Comparison of ENCODE assay signal across 24 cellular contexts in genomic region chr7:121745856-121746255, GRCh38.
DNase-seq lines count a peak whose midpoint lies in the region; ATAC-seq, FAIRE-seq and TF ChIP-seq lines count a peak whose summit lies in the region.
"Had no signal": no experiment of that assay in that cellular context is flagged by ENCODE, and none has a peak within 500 bp of the region (broad histone marks: within the 10 kb centered on the region; RNA-seq: fewer than 3 reads in every experiment).

No MANE protein-coding gene starts in this region.

- no peak overlapping the region for H3K4me3 Mint-ChIP-seq in MCF 10A (ENCODE audit: unreplicated experiment)
- no peak overlapping the region for H3K4me3 Mint-ChIP-seq in stimulated activated effector memory CD8-positive, alpha-beta T cell treated with anti-CD3 and anti-CD28 coated beads, Interleukin-12 subunit alpha, Interleukin-12 subunit beta, amount 100 ng/mL, for 72 hours
- H3K4me3 Mint-ChIP-seq: CD14-positive monocyte; CD4-positive, alpha-beta T cell; CD8-positive, alpha-beta memory T cell; HFFc6 had no signal

- no peak for ATAC-seq in GM18868 (IDR thresholded peaks at IDR 0.05; ENCODE audit: unreplicated experiment)
- ATAC-seq in stimulated activated effector memory CD8-positive, alpha-beta T cell treated with anti-CD3 and anti-CD28 coated beads, Interleukin-12 subunit alpha, Interleukin-12 subunit beta, amount 100 ng/mL, for 72 hours = no peak
- ATAC-seq in GM21367 (IDR thresholded peaks at IDR 0.05; ENCODE audit: unreplicated experiment) = no peak
- ATAC-seq: A549, GM12878 had no signal

- DNase-seq in mammary epithelial cell (no peak), MCF 10A (ENCODE audit: unreplicated experiment) (no peak), esophagus squamous epithelium (lab: John Stamatoyannopoulos, UW) (no peak), keratinocyte (ENCODE audit: low read depth, low spot score) (no peak)
- no peak for DNase-seq in stimulated activated effector memory CD8-positive, alpha-beta T cell treated with anti-CD3 and anti-CD28 coated beads, Interleukin-12 subunit alpha, Interleukin-12 subunit beta, amount 100 ng/mL, for 72 hours (ENCODE audit: low spot score in 2 of 2)
- DNase-seq: 8988T; ACHN; AML-193; BE2C; CD4-positive, alpha-beta T cell; CD8-positive, alpha-beta memory T cell; DMS79; EL; GDM1; GOT3; HFFc6 had no signal

- WGBS in mammary epithelial cell (ENCODE audit: low coverage, missing lambda C conversion rate) = 11% methylated on average over 1 of the region's 1 CpG
- WGBS in esophagus squamous epithelium, 2 donors = 24 to 43% methylated on average over 1 of the region's 1 CpG

- H3K4me2 ChIP-seq in mammary epithelial cell (ENCODE audit: insufficient read depth, low read depth, low read length) = peak overlapping the region; percentile 40
- no peak overlapping the region for H3K4me2 ChIP-seq in keratinocyte (ENCODE audit: control insufficient read depth, extremely low read depth, insufficient read depth, low read depth, low read length)
- H3K4me2 ChIP-seq: A549 had no signal

- no peaks in the 10 kb centered on the region for H3K36me3 ChIP-seq in mammary epithelial cell (ENCODE audit: insufficient read depth, low read length)
- H3K36me3 ChIP-seq in esophagus squamous epithelium = no peaks in the 10 kb centered on the region
- no peaks in the 10 kb centered on the region for H3K36me3 ChIP-seq in keratinocyte (ENCODE audit: control insufficient read depth in 2 of 2, extremely low read depth in 1 of 2, insufficient read depth in 2 of 2, low read length in 2 of 2)
- H3K36me3 ChIP-seq: BE2C; BLaER1 treated with 17β-estradiol and CSF1 and Interleukin-3, amounts not matched to agents 10 nM and 100 nM; HAP-1 had no signal

- dilution Hi-C loops in mammary epithelial cell (cut with HindIII; ENCODE audit: low sequenced_read_pairs) (no loop called here), keratinocyte (cut with MboI; ENCODE audit: extremely low pct_ligation_motif_present, low sequenced_read_pairs) (no loop called here)

- H3K9me3 ChIP-seq in mammary epithelial cell (replicated peaks; ENCODE audit: insufficient read depth, low read length) (no peaks in the 10 kb centered on the region), esophagus squamous epithelium (no peaks in the 10 kb centered on the region), keratinocyte (ENCODE audit: control insufficient read depth, low read depth, low read length) (no peaks in the 10 kb centered on the region)
- H3K9me3 ChIP-seq: A549, BE2C, HAP-1 had no signal

- peaks cover 44% of the 10 kb centered on the region for H3K4me1 ChIP-seq in mammary epithelial cell (ENCODE audit: insufficient read depth, low read length)
- H3K4me1 ChIP-seq in esophagus squamous epithelium = peaks cover 0 to 51% (median 0%) of the 10 kb centered on the region in 3 donors
- H3K4me1 ChIP-seq in keratinocyte (ENCODE audit: control insufficient read depth, extremely low read depth, insufficient read depth, low read length) = peaks cover 33% of the 10 kb centered on the region
- H3K4me1 ChIP-seq: A549, BE2C, HAP-1 had no signal

- no peak overlapping the region for H3K27ac Mint-ChIP-seq in MCF 10A (ENCODE audit: low read depth, unreplicated experiment)
- H3K27ac Mint-ChIP-seq in stimulated activated effector memory CD8-positive, alpha-beta T cell treated with anti-CD3 and anti-CD28 coated beads, Interleukin-12 subunit alpha, Interleukin-12 subunit beta, amount 100 ng/mL, for 72 hours = no peak overlapping the region
- H3K27ac Mint-ChIP-seq: CD14-positive monocyte; CD4-positive, alpha-beta T cell; CD8-positive, alpha-beta memory T cell; HFFc6 had no signal

- H3K79me2 ChIP-seq in mammary epithelial cell (ENCODE audit: insufficient read depth, low read length) (no peaks in the 10 kb centered on the region), keratinocyte (ENCODE audit: control insufficient read depth, insufficient read depth, low read length) (no peaks in the 10 kb centered on the region)

- TF ChIP-seq CTCF in mammary epithelial cell (conservative IDR thresholded peaks at IDR 0.05 in 1 of 2, IDR thresholded peaks at IDR 0.05 in 1 of 2; ENCODE audit: extremely low read depth in 1 of 2, insufficient read depth in 1 of 2, low read depth in 1 of 2, low read length in 2 of 2) (no peak), MCF 10A (IDR thresholded peaks at IDR 0.05; ENCODE audit: unreplicated experiment) (no peak), esophagus squamous epithelium (IDR thresholded peaks at IDR 0.05) (no peak), keratinocyte (optimal IDR thresholded peaks at IDR 0.05 in 1 of 3, IDR thresholded peaks at IDR 0.05 in 1 of 3, conservative IDR thresholded peaks at IDR 0.05 in 1 of 3; ENCODE audit: extremely low read depth in 1 of 3, insufficient read depth in 2 of 3, low read length in 3 of 3) (no peak)

- no peak for TF ChIP-seq POLR2A in esophagus squamous epithelium (IDR thresholded peaks at IDR 0.05)

- in situ Hi-C loops in mammary epithelial cell (cut with MboI; ENCODE audit: low sequenced_read_pairs in 2 of 2) = loop anchor here in 1 of 2 donors (25.0 kb wide), 1 partner anchor 241 kb away; no protein-coding TSS in a partner anchor

- peaks cover 30% of the 10 kb centered on the region for H3K4me1 Mint-ChIP-seq in MCF 10A (ENCODE audit: insufficient read depth, unreplicated experiment)
- H3K4me1 Mint-ChIP-seq in stimulated activated effector memory CD8-positive, alpha-beta T cell treated with anti-CD3 and anti-CD28 coated beads, Interleukin-12 subunit alpha, Interleukin-12 subunit beta, amount 100 ng/mL, for 72 hours = no peaks in the 10 kb centered on the region
- H3K4me1 Mint-ChIP-seq: CD14-positive monocyte; CD8-positive, alpha-beta memory T cell had no signal

- POLR2A ChIA-PET in MCF 10A (lab: Yijun Ruan, JAX) = interaction anchor here (1.0 to 1.4 kb wide), 2 partner anchors 10 to 49 kb away, joined by 3 read pairs; no protein-coding TSS in a partner anchor

- CTCF ChIA-PET in mammary epithelial cell (lab: Charles Lee; ENCODE audit: low non-redundant PET) (no interaction called here), MCF 10A (lab: Yijun Ruan, JAX) (interaction anchor here (1.8 to 3.1 kb wide), 2 partner anchors 140 to 249 kb away, joined by 10 to 17 read pairs; no protein-coding TSS in a partner anchor)

- no peaks in the 10 kb centered on the region for H3K36me3 Mint-ChIP-seq in MCF 10A (ENCODE audit: insufficient read depth, unreplicated experiment)
- no peaks in the 10 kb centered on the region for H3K36me3 Mint-ChIP-seq in stimulated activated effector memory CD8-positive, alpha-beta T cell treated with anti-CD3 and anti-CD28 coated beads, Interleukin-12 subunit alpha, Interleukin-12 subunit beta, amount 100 ng/mL, for 72 hours
- H3K36me3 Mint-ChIP-seq: CD14-positive monocyte; CD8-positive, alpha-beta memory T cell had no signal

- H3K9me1 ChIP-seq in keratinocyte (ENCODE audit: control insufficient read depth, extremely low read depth, insufficient read depth, low read length) = no peaks in the 10 kb centered on the region

- H3K27me3 ChIP-seq in mammary epithelial cell (ENCODE audit: insufficient read depth, low read length) (no peaks in the 10 kb centered on the region), esophagus squamous epithelium (no peaks in the 10 kb centered on the region), keratinocyte (ENCODE audit: control insufficient read depth, extremely low read depth, insufficient read depth, low read length) (no peaks in the 10 kb centered on the region)
- H3K27me3 ChIP-seq: BE2C; BLaER1 treated with 17β-estradiol and CSF1 and Interleukin-3, amounts not matched to agents 10 nM and 100 nM had no signal

- no peak overlapping the region for H3K27ac ChIP-seq in mammary epithelial cell (ENCODE audit: insufficient read depth, low read depth, low read length)
- peak overlapping the region in 3 of 4 donors; percentile 75 to 80 (median 78) for H3K27ac ChIP-seq in esophagus squamous epithelium
- peak overlapping the region; percentile 83 for H3K27ac ChIP-seq in keratinocyte (ENCODE audit: control insufficient read depth, insufficient read depth, low read length)
- H3K27ac ChIP-seq: A549; BLaER1 treated with 17β-estradiol and CSF1 and Interleukin-3, amounts not matched to agents 10 nM and 100 nM had no signal

- no peaks in the 10 kb centered on the region for H3K27me3 Mint-ChIP-seq in MCF 10A (ENCODE audit: insufficient read depth, unreplicated experiment)
- H3K27me3 Mint-ChIP-seq: CD4-positive, alpha-beta T cell; CD8-positive, alpha-beta memory T cell had no signal

- H3K4me3 ChIP-seq in mammary epithelial cell (replicated peaks in 1 of 3; ENCODE audit: insufficient read depth in 1 of 3, low read depth in 2 of 3, low read length in 3 of 3) = no peak overlapping the region
- no peak overlapping the region for H3K4me3 ChIP-seq in esophagus squamous epithelium
- H3K4me3 ChIP-seq in keratinocyte (ENCODE audit: control insufficient read depth in 2 of 3, extremely low read depth in 1 of 3, insufficient read depth in 2 of 3, low read depth in 1 of 3, low read length in 3 of 3) = no peak overlapping the region
- H3K4me3 ChIP-seq: A549; BLaER1 treated with 17β-estradiol and CSF1 and Interleukin-3, amounts not matched to agents 10 nM and 100 nM; GM12878; HAP-1 had no signal

- peak; percentile 44 for FAIRE-seq in keratinocyte (lab: Jason Lieb, UNC)
- FAIRE-seq: A549, GM12878, H54 had no signal

- BruUV-seq in mammary epithelial cell (replicated peaks; lab: Mats Ljungman, UMichigan) (no TSS peak), MCF 10A (replicated peaks; lab: Mats Ljungman, UMichigan) (no TSS peak)

- H3K9me3 Mint-ChIP-seq in MCF 10A (ENCODE audit: unreplicated experiment) = no peaks in the 10 kb centered on the region
- no peaks in the 10 kb centered on the region for H3K9me3 Mint-ChIP-seq in stimulated activated effector memory CD8-positive, alpha-beta T cell treated with anti-CD3 and anti-CD28 coated beads, Interleukin-12 subunit alpha, Interleukin-12 subunit beta, amount 100 ng/mL, for 72 hours
- H3K9me3 Mint-ChIP-seq: HFFc6 had no signal

- H4K20me1 ChIP-seq in mammary epithelial cell (ENCODE audit: insufficient read depth, low read length) (no peaks in the 10 kb centered on the region), keratinocyte (ENCODE audit: control insufficient read depth, extremely low read depth, insufficient read depth, low read length) (no peaks in the 10 kb centered on the region)
- H4K20me1 ChIP-seq: BLaER1 treated with 17β-estradiol and CSF1 and Interleukin-3, amounts not matched to agents 10 nM and 100 nM had no signal

- intact Hi-C loops in mammary epithelial cell (cut with micrococcal nuclease) = loop anchor here (2.0 to 5.0 kb wide), 2 partner anchors 127 to 139 kb away; partner anchors contain the start of gene PTPRZ1
- intact Hi-C loops in MCF 10A (cut with micrococcal nuclease) = loop anchor here (10.0 kb wide), 1 partner anchor 141 kb away; no protein-coding TSS in a partner anchor
- intact Hi-C loops in esophagus squamous epithelium (cut with DNase I) = no loop called here

- H2AFZ ChIP-seq in mammary epithelial cell (ENCODE audit: low read depth, low read length) = peak overlapping the region; percentile 34
- no peak overlapping the region for H2AFZ ChIP-seq in keratinocyte (ENCODE audit: control insufficient read depth, low read length)

- no peak overlapping the region for H3K9ac ChIP-seq in mammary epithelial cell (ENCODE audit: insufficient read depth, low read length)
- H3K9ac ChIP-seq in keratinocyte (ENCODE audit: control insufficient read depth, extremely low read depth, insufficient read depth, low read length) = no peak overlapping the region
- H3K9ac ChIP-seq: BLaER1 treated with 17β-estradiol and CSF1 and Interleukin-3, amounts not matched to agents 10 nM and 100 nM had no signal
